In genomic region chr7:72960626-72961345, GRCh38 we compare ENCODE assay signal across 11 cellular contexts. TPM values are rescaled to one million over a fixed set of nuclear protein-coding genes. Genes with fewer than 3 reads are reported as not detected.
A peak's percentile ranks its signal among the peaks of the same experiment; 100 is the strongest.
DNase-seq lines count a peak whose midpoint lies in the region; ATAC-seq, FAIRE-seq and TF ChIP-seq lines count a peak whose summit lies in the region.
"Not testable (repeated sequence)": the region's sequence is repeated elsewhere in the genome, so short reads cannot be mapped to it uniquely, and the experiment has no call there.
"Had no signal": no experiment of that assay in that cellular context is flagged by ENCODE, and none has a peak within 500 bp of the region (broad histone marks: within the 10 kb centered on the region; RNA-seq: fewer than 3 reads in every experiment).

No MANE protein-coding gene starts in this region.

- H3K79me2 ChIP-seq in K562 (ENCODE audit: control insufficient read depth, insufficient read depth, low read length): not testable (repeated sequence)

- not testable (repeated sequence) for TF ChIP-seq EP300 in K562 (IDR thresholded peaks at IDR 0.05; ENCODE audit: low read length); upper lobe of left lung (IDR thresholded peaks at IDR 0.05)

- in situ Hi-C loops in K562 (cut with MboI): not testable (repeated sequence)

- peak; percentile 7; the same call in 2 of the 3 replicates for ATAC-seq in K562
- ATAC-seq in Right ventricle myocardium superior (ENCODE audit: poor library complexity): peak; percentile 80
- ATAC-seq in left cardiac atrium: peak; percentile 31 to 51
- peak; percentile 33 for ATAC-seq in left colon
- peak; percentile 91 to 93 for ATAC-seq in lower lobe of right lung
- ATAC-seq in pancreas: peak; percentile 89 to 92 (median 90)
- peak; percentile 57 to 90 for ATAC-seq in upper lobe of left lung (ENCODE audit: low FRiP score in 2 of 2)

- H3K27ac ChIP-seq in K562 (ENCODE audit: extremely low read depth, low read depth, low read length); lower lobe of right lung; pancreas; upper lobe of left lung: not testable (repeated sequence)

- TF ChIP-seq CTCF in K562 (IDR thresholded peaks at IDR 0.05 in 2 of 3, conservative IDR thresholded peaks at IDR 0.05 in 1 of 3; ENCODE audit: insufficient read depth in 2 of 3, low read depth in 1 of 3, low read length in 3 of 3); lower lobe of right lung (IDR thresholded peaks at IDR 0.05); pancreas (IDR thresholded peaks at IDR 0.05); upper lobe of left lung (IDR thresholded peaks at IDR 0.05): not testable (repeated sequence)

- POLR2A ChIA-PET in K562 (lab: Yijun Ruan, JAX): not testable (repeated sequence)

- not testable (repeated sequence) for H3K4me3 ChIP-seq in K562, lower lobe of right lung, pancreas, upper lobe of left lung

- not testable (repeated sequence) for TF ChIP-seq POLR2A in K562 (conservative IDR thresholded peaks at IDR 0.05); upper lobe of left lung (IDR thresholded peaks at IDR 0.05)

- FAIRE-seq in K562 (lab: Jason Lieb, UNC); pancreas (lab: Jason Lieb, UNC): not testable (repeated sequence)

- not testable (repeated sequence) for DNase-seq in K562 (ENCODE audit: extremely low read depth in 1 of 4, low spot score in 3 of 4); Right ventricle myocardium superior; left cardiac atrium; left colon; lower lobe of right lung; pancreas; upper lobe of left lung

- intact Hi-C loops in K562 (cut with micrococcal nuclease); Right ventricle myocardium superior (cut with DNase I); left cardiac atrium (cut with DNase I); left colon (cut with DNase I, micrococcal nuclease); lower lobe of right lung (cut with DNase I); pancreas (cut with DNase I): not testable (repeated sequence)

- not testable (repeated sequence) for TF ChIP-seq RAD21 in K562 (CRISPR knock-in tag; conservative IDR thresholded peaks at IDR 0.05 in 1 of 2, IDR thresholded peaks at IDR 0.05 in 1 of 2)

- not testable (repeated sequence) for H3K4me2 ChIP-seq in K562 (ENCODE audit: insufficient read depth, low read length)

- WGBS in K562 (ENCODE audit: insufficient coverage, low coverage, missing lambda C conversion rate): no CpG with 5 or more reads among the region's 20 CpGs
- WGBS in pancreas, 2 donors: no CpG with 5 or more reads among the region's 20 CpGs
- WGBS in upper lobe of left lung, 2 donors: no CpG with 5 or more reads among the region's 20 CpGs

- BruUV-seq in K562 (replicated peaks; lab: Mats Ljungman, UMichigan): not testable (repeated sequence)

- H3K36me3 ChIP-seq in K562 (ENCODE audit: control insufficient read depth, insufficient read depth, low read length); lower lobe of right lung; pancreas; upper lobe of left lung: not testable (repeated sequence)

- not testable (repeated sequence) for H4K20me1 ChIP-seq in K562 (replicated peaks; ENCODE audit: control insufficient read depth, insufficient read depth, low read length)

- not testable (repeated sequence) for H3K27me3 ChIP-seq in K562 (ENCODE audit: control insufficient read depth in 2 of 2, insufficient read depth in 2 of 2, low read length in 2 of 2); lower lobe of right lung (ENCODE audit: low read depth); pancreas; upper lobe of left lung

- H3K4me1 ChIP-seq in K562 (replicated peaks in 1 of 2; ENCODE audit: control insufficient read depth in 2 of 2, insufficient read depth in 2 of 2, low read length in 2 of 2); lower lobe of right lung; pancreas; upper lobe of left lung: not testable (repeated sequence)

- H3K9me3 ChIP-seq in K562 (replicated peaks; ENCODE audit: control insufficient read depth, insufficient read depth, low read depth, low read length); lower lobe of right lung; pancreas; upper lobe of left lung: not testable (repeated sequence)

- not testable (repeated sequence) for H2AFZ ChIP-seq in K562 (ENCODE audit: low read depth, low read length)

- CTCF ChIA-PET in K562 (lab: Yijun Ruan, JAX; ENCODE audit: low intra/inter-chr PET ratio): not testable (repeated sequence)

- not testable (repeated sequence) for H3K9me1 ChIP-seq in K562 (ENCODE audit: control insufficient read depth, insufficient read depth, low read length)

- not testable (repeated sequence) for H3K9ac ChIP-seq in K562 (ENCODE audit: insufficient read depth in 1 of 2, low read depth in 2 of 2, low read length in 2 of 2)

RNA-seq across cellular contexts. Expression of gene TRIM74, which starts 8.5 kb away (rescaled TPM):
- total RNA-seq in K562 (2011; cell fraction: chromatin; rRNA removed; ENCODE audit: low replicate concordance): not detected in 2 replicates
- total RNA-seq in K562 (2011; cell fraction: nucleolus; rRNA removed): not detected in 2 replicates
- total RNA-seq in K562 (2011; cell fraction: nucleoplasm; rRNA removed): not detected in 2 replicates
- total RNA-seq in K562 (2014; rRNA removed) (not detected in 2 replicates), K562 (2014; rRNA removed; fragmentation: Illumina TruSeq; extraction: Trizol) (not detected in 2 replicates), K562 (2015; rRNA removed; fragmentation: Illumina TruSeq; extraction: Trizol) (not detected in 2 replicates), K562 (2021) (not detected in 2 replicates), Right ventricle myocardium superior (0.78 TPM), left cardiac atrium (under 1 TPM in 1 of 2 donors, not detected in 1; 0.41 TPM), left colon (under 1 TPM in 1 of 2 donors, not detected in 1; 0.58 TPM), lower lobe of right lung (1.1 TPM), pancreas (1 to 10 TPM in 3 of 6 donors, under 1 TPM in 3; 0.15 to 1.4 (median 0.99) TPM), upper lobe of left lung (1 to 10 TPM in 2 of 6 donors, under 1 TPM in 1, not detected in 3; 0.60 to 9.4 (median 1.2) TPM)
- polyA plus RNA-seq in K562 (2011; rRNA removed) (not detected in 2 replicates), K562 (2014; fragmentation: Illumina TruSeq; extraction: Trizol) (not detected in 2 replicates), K562 (2014; fragmentation: Nextera tagmentation; extraction: Ambion mirVana) (not detected), K562 (2014; rRNA removed) (not detected in 2 replicates), pancreas (1 to 10 TPM; 1.7 to 1.9 TPM)
- not detected in 2 replicates for polyA plus RNA-seq in K562 (2011; cell fraction: cytosol; rRNA removed)
- 0.18 TPM in 1 of 2 replicates, not detected in the other for polyA plus RNA-seq in K562 (2011; cell fraction: nucleus; rRNA removed)
- 0.58 TPM in 1 of 2 replicates, not detected in the other for polyA plus RNA-seq in K562 (2012)
- polyA minus RNA-seq in K562 (2011; rRNA and poly(A)+ RNA removed): not detected in 2 replicates
- polyA minus RNA-seq in K562 (2011; cell fraction: cytosol; rRNA and poly(A)+ RNA removed): not detected in 2 replicates
- not detected in 2 replicates for polyA minus RNA-seq in K562 (2011; cell fraction: nucleus; rRNA and poly(A)+ RNA removed)
- total RNA-seq: GM23248, H4 had no signal
- polyA plus RNA-seq: CD14-positive monocyte; CD8-positive, alpha-beta memory T cell; GM23248 had no signal

RNA-seq across cellular contexts. Expression of gene POM121, which starts 35.9 kb away (rescaled TPM):
- total RNA-seq in K562 (2011; cell fraction: chromatin; rRNA removed; ENCODE audit: low replicate concordance): 70.8 and 99.4 TPM in 2 replicates
- 62.4 and 63.6 TPM in 2 replicates for total RNA-seq in K562 (2011; cell fraction: nucleolus; rRNA removed)
- total RNA-seq in K562 (2011; cell fraction: nucleoplasm; rRNA removed): 76.9 and 115 TPM in 2 replicates
- 10.8 and 17.5 TPM in 2 replicates for total RNA-seq in K562 (2014; rRNA removed)
- total RNA-seq in K562 (2014; rRNA removed; fragmentation: Illumina TruSeq; extraction: Trizol): 14.5 and 14.6 TPM in 2 replicates
- total RNA-seq in K562 (2015; rRNA removed; fragmentation: Illumina TruSeq; extraction: Trizol): 12.5 and 16.0 TPM in 2 replicates
- total RNA-seq in K562 (2021): 99.6 and 112 TPM in 2 replicates
- polyA plus RNA-seq in K562 (2011; rRNA removed): 8.7 and 10.2 TPM in 2 replicates
- polyA plus RNA-seq in K562 (2011; cell fraction: cytosol; rRNA removed): 10.1 and 14.9 TPM in 2 replicates
- 25.1 and 42.7 TPM in 2 replicates for polyA plus RNA-seq in K562 (2011; cell fraction: nucleus; rRNA removed)
- 63.1 and 66.9 TPM in 2 replicates for polyA plus RNA-seq in K562 (2012)
- 87.0 and 95.4 TPM in 2 replicates for polyA plus RNA-seq in K562 (2014; fragmentation: Illumina TruSeq; extraction: Trizol)
- polyA plus RNA-seq in K562 (2014; fragmentation: Nextera tagmentation; extraction: Ambion mirVana): 1 to 10 TPM; 3.6 to 3.8 TPM
- 32.9 and 38.7 TPM in 2 replicates for polyA plus RNA-seq in K562 (2014; rRNA removed)
- polyA minus RNA-seq in K562 (2011; rRNA and poly(A)+ RNA removed): 14.0 and 17.1 TPM in 2 replicates
- 33.3 and 39.8 TPM in 2 replicates for polyA minus RNA-seq in K562 (2011; cell fraction: cytosol; rRNA and poly(A)+ RNA removed)
- polyA minus RNA-seq in K562 (2011; cell fraction: nucleus; rRNA and poly(A)+ RNA removed): 13.3 and 15.6 TPM in 2 replicates
- total RNA-seq in Right ventricle myocardium superior: 14.4 TPM
- total RNA-seq in left cardiac atrium: 10 to 100 TPM; 21.5 to 30.7 TPM
- 10 to 100 TPM; 27.5 to 37.7 TPM for total RNA-seq in left colon
- total RNA-seq in lower lobe of right lung: 35.9 TPM
- 10 to 100 TPM; 11.9 to 19.0 (median 17.1) TPM for total RNA-seq in pancreas
- 10 to 100 TPM; 14.8 to 16.0 TPM for polyA plus RNA-seq in pancreas
- 10 to 100 TPM; 25.5 to 37.2 (median 32.8) TPM for total RNA-seq in upper lobe of left lung

Comparison
In these comparisons a context has a peak if more than half of its experiments do, and no peak if none do; other contexts are left out.
1. ATAC-seq: peak in every context shown above with its lines; median percentile 92 in lower lobe of right lung; 90 in pancreas; 80 in Right ventricle myocardium superior; 74 in upper lobe of left lung; 41 in left cardiac atrium; 33 in left colon; 7 in K562.